In the genomic region with DNA sequence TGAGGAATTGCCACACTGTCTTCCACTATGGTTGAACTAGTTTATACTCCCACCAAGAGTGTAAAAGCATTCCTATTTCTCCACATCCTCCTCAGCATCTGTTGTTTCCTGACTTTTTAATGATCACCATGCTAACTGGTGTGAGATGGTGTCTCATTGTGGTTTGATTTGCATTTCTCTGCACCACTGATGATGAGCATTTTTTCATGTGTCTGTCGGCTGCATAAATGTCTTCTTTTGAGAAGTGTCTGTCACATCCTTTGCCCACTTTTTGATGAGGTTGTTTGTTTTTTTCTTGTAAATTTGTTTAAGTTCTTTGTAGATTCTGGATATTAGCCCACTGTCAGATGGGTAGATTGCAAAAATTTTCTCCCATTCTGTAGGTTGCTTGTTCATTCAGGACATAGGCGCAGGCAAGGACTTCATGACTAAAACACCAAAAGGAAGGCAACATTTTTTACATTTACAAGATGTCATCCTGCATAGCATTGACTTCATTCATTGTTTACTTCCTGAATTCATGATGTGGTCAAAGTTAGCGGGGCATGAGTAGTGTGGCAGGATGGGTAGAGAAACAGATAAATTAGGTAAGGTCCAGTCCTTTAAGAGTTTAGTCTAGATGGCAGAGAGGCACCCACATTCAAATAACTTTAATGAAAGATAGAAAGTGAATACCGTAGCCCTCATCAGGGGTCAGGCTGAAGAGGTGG, we compare ENCODE assay signal across 2 cellular contexts.
TF ChIP-seq lines count a peak whose summit lies in the region.

No MANE protein-coding gene starts in this region.

TF ChIP-seq in IMR-90, 13 proteins besides CTCF, POLR2A, EP300 and RAD21:
- TF ChIP-seq CHD1 (IDR thresholded peaks at IDR 0.05; ENCODE audit: low read depth, low read length) (no peak), MAFK (IDR thresholded peaks at IDR 0.05; ENCODE audit: low read depth, low read length) (no peak), CEBPB (IDR thresholded peaks at IDR 0.05; ENCODE audit: low read depth, low read length) (no peak), BHLHE40 (IDR thresholded peaks at IDR 0.05; ENCODE audit: low read depth, low read length) (no peak), MXI1 (IDR thresholded peaks at IDR 0.05; ENCODE audit: borderline replicate concordance, low read depth, low read length) (no peak), NFE2L2 (IDR thresholded peaks at IDR 0.05; ENCODE audit: low read depth, low read length) (no peak), MAZ (IDR thresholded peaks at IDR 0.05; ENCODE audit: borderline replicate concordance, low read depth, low read length) (no peak), FOS (IDR thresholded peaks at IDR 0.05; ENCODE audit: low read depth, low read length) (no peak), RFX5 (IDR thresholded peaks at IDR 0.05; ENCODE audit: low read depth, low read length) (no peak), RCOR1 (IDR thresholded peaks at IDR 0.05; ENCODE audit: insufficient replicate concordance, low read length) (no peak), SMC3 (IDR thresholded peaks at IDR 0.05; ENCODE audit: low read depth, low read length) (no peak)
- TF ChIP-seq, protein P1, sequence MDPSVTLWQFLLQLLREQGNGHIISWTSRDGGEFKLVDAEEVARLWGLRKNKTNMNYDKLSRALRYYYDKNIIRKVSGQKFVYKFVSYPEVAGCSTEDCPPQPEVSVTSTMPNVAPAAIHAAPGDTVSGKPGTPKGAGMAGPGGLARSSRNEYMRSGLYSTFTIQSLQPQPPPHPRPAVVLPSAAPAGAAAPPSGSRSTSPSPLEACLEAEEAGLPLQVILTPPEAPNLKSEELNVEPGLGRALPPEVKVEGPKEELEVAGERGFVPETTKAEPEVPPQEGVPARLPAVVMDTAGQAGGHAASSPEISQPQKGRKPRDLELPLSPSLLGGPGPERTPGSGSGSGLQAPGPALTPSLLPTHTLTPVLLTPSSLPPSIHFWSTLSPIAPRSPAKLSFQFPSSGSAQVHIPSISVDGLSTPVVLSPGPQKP (IDR thresholded peaks at IDR 0.05; ENCODE audit: borderline replicate concordance, low read depth, low read length), result no peak
- TF ChIP-seq, protein P2, sequence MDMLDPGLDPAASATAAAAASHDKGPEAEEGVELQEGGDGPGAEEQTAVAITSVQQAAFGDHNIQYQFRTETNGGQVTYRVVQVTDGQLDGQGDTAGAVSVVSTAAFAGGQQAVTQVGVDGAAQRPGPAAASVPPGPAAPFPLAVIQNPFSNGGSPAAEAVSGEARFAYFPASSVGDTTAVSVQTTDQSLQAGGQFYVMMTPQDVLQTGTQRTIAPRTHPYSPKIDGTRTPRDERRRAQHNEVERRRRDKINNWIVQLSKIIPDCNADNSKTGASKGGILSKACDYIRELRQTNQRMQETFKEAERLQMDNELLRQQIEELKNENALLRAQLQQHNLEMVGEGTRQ (IDR thresholded peaks at IDR 0.05; ENCODE audit: low read depth, low read length), result no peak

TF ChIP-seq in WTC11, 78 proteins besides CTCF, POLR2A, EP300 and RAD21:
- TF ChIP-seq, protein P3, sequence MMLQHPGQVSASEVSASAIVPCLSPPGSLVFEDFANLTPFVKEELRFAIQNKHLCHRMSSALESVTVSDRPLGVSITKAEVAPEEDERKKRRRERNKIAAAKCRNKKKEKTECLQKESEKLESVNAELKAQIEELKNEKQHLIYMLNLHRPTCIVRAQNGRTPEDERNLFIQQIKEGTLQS (CRISPR knock-in tag; conservative IDR thresholded peaks at IDR 0.05), result no peak
- TF ChIP-seq, protein P4, sequence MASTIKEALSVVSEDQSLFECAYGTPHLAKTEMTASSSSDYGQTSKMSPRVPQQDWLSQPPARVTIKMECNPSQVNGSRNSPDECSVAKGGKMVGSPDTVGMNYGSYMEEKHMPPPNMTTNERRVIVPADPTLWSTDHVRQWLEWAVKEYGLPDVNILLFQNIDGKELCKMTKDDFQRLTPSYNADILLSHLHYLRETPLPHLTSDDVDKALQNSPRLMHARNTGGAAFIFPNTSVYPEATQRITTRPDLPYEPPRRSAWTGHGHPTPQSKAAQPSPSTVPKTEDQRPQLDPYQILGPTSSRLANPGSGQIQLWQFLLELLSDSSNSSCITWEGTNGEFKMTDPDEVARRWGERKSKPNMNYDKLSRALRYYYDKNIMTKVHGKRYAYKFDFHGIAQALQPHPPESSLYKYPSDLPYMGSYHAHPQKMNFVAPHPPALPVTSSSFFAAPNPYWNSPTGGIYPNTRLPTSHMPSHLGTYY (CRISPR knock-in tag; IDR thresholded peaks at IDR 0.05), result no peak
- TF ChIP-seq ZNF121 (CRISPR knock-in tag; IDR thresholded peaks at IDR 0.05), result no peak
- TF ChIP-seq, protein P5, sequence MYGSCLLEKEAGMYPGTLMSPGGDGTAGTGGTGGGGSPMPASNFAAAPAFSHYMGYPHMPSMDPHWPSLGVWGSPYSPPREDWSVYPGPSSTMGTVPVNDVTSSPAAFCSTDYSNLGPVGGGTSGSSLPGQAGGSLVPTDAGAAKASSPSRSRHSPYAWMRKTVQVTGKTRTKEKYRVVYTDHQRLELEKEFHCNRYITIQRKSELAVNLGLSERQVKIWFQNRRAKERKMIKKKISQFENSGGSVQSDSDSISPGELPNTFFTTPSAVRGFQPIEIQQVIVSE (CRISPR knock-in tag; IDR thresholded peaks at IDR 0.05; ENCODE audit: borderline replicate concordance), result no peak
- TF ChIP-seq CBFB (CRISPR knock-in tag; IDR thresholded peaks at IDR 0.05; ENCODE audit: low read depth), result no peak
- TF ChIP-seq, protein P6, sequence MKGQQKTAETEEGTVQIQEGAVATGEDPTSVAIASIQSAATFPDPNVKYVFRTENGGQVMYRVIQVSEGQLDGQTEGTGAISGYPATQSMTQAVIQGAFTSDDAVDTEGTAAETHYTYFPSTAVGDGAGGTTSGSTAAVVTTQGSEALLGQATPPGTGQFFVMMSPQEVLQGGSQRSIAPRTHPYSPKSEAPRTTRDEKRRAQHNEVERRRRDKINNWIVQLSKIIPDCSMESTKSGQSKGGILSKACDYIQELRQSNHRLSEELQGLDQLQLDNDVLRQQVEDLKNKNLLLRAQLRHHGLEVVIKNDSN (CRISPR knock-in tag; IDR thresholded peaks at IDR 0.05), result no peak
- TF ChIP-seq, protein P7, sequence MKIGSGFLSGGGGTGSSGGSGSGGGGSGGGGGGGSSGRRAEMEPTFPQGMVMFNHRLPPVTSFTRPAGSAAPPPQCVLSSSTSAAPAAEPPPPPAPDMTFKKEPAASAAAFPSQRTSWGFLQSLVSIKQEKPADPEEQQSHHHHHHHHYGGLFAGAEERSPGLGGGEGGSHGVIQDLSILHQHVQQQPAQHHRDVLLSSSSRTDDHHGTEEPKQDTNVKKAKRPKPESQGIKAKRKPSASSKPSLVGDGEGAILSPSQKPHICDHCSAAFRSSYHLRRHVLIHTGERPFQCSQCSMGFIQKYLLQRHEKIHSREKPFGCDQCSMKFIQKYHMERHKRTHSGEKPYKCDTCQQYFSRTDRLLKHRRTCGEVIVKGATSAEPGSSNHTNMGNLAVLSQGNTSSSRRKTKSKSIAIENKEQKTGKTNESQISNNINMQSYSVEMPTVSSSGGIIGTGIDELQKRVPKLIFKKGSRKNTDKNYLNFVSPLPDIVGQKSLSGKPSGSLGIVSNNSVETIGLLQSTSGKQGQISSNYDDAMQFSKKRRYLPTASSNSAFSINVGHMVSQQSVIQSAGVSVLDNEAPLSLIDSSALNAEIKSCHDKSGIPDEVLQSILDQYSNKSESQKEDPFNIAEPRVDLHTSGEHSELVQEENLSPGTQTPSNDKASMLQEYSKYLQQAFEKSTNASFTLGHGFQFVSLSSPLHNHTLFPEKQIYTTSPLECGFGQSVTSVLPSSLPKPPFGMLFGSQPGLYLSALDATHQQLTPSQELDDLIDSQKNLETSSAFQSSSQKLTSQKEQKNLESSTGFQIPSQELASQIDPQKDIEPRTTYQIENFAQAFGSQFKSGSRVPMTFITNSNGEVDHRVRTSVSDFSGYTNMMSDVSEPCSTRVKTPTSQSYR (CRISPR knock-in tag; IDR thresholded peaks at IDR 0.05), result no peak
- TF ChIP-seq, protein P8, sequence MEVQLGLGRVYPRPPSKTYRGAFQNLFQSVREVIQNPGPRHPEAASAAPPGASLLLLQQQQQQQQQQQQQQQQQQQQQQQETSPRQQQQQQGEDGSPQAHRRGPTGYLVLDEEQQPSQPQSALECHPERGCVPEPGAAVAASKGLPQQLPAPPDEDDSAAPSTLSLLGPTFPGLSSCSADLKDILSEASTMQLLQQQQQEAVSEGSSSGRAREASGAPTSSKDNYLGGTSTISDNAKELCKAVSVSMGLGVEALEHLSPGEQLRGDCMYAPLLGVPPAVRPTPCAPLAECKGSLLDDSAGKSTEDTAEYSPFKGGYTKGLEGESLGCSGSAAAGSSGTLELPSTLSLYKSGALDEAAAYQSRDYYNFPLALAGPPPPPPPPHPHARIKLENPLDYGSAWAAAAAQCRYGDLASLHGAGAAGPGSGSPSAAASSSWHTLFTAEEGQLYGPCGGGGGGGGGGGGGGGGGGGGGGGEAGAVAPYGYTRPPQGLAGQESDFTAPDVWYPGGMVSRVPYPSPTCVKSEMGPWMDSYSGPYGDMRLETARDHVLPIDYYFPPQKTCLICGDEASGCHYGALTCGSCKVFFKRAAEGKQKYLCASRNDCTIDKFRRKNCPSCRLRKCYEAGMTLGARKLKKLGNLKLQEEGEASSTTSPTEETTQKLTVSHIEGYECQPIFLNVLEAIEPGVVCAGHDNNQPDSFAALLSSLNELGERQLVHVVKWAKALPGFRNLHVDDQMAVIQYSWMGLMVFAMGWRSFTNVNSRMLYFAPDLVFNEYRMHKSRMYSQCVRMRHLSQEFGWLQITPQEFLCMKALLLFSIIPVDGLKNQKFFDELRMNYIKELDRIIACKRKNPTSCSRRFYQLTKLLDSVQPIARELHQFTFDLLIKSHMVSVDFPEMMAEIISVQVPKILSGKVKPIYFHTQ (CRISPR knock-in tag; IDR thresholded peaks at IDR 0.05), result no peak
- no peak for TF ChIP-seq ZBTB21 (CRISPR knock-in tag; IDR thresholded peaks at IDR 0.05; ENCODE audit: borderline replicate concordance)
- no peak for TF ChIP-seq IRF2 (CRISPR knock-in tag; IDR thresholded peaks at IDR 0.05; ENCODE audit: borderline replicate concordance, low read depth)
- TF ChIP-seq, protein P9, sequence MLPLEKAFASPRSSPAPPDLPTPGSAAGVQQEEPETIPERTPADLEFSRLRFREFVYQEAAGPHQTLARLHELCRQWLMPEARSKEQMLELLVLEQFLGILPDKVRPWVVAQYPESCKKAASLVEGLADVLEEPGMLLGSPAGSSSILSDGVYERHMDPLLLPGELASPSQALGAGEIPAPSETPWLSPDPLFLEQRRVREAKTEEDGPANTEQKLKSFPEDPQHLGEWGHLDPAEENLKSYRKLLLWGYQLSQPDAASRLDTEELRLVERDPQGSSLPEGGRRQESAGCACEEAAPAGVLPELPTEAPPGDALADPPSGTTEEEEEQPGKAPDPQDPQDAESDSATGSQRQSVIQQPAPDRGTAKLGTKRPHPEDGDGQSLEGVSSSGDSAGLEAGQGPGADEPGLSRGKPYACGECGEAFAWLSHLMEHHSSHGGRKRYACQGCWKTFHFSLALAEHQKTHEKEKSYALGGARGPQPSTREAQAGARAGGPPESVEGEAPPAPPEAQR (CRISPR knock-in tag; IDR thresholded peaks at IDR 0.05), result no peak
- TF ChIP-seq GRHL2 (CRISPR knock-in tag; IDR thresholded peaks at IDR 0.05; ENCODE audit: insufficient replicate concordance, severe bottlenecking), result no peak
- TF ChIP-seq, protein P10, sequence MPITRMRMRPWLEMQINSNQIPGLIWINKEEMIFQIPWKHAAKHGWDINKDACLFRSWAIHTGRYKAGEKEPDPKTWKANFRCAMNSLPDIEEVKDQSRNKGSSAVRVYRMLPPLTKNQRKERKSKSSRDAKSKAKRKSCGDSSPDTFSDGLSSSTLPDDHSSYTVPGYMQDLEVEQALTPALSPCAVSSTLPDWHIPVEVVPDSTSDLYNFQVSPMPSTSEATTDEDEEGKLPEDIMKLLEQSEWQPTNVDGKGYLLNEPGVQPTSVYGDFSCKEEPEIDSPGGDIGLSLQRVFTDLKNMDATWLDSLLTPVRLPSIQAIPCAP (CRISPR knock-in tag; IDR thresholded peaks at IDR 0.05), result no peak
- TF ChIP-seq ESRRA (CRISPR knock-in tag; IDR thresholded peaks at IDR 0.05; ENCODE audit: borderline replicate concordance), result no peak
- TF ChIP-seq, protein P11, sequence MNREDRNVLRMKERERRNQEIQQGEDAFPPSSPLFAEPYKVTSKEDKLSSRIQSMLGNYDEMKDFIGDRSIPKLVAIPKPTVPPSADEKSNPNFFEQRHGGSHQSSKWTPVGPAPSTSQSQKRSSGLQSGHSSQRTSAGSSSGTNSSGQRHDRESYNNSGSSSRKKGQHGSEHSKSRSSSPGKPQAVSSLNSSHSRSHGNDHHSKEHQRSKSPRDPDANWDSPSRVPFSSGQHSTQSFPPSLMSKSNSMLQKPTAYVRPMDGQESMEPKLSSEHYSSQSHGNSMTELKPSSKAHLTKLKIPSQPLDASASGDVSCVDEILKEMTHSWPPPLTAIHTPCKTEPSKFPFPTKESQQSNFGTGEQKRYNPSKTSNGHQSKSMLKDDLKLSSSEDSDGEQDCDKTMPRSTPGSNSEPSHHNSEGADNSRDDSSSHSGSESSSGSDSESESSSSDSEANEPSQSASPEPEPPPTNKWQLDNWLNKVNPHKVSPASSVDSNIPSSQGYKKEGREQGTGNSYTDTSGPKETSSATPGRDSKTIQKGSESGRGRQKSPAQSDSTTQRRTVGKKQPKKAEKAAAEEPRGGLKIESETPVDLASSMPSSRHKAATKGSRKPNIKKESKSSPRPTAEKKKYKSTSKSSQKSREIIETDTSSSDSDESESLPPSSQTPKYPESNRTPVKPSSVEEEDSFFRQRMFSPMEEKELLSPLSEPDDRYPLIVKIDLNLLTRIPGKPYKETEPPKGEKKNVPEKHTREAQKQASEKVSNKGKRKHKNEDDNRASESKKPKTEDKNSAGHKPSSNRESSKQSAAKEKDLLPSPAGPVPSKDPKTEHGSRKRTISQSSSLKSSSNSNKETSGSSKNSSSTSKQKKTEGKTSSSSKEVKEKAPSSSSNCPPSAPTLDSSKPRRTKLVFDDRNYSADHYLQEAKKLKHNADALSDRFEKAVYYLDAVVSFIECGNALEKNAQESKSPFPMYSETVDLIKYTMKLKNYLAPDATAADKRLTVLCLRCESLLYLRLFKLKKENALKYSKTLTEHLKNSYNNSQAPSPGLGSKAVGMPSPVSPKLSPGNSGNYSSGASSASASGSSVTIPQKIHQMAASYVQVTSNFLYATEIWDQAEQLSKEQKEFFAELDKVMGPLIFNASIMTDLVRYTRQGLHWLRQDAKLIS (CRISPR knock-in tag; IDR thresholded peaks at IDR 0.05; ENCODE audit: borderline replicate concordance), result no peak
- TF ChIP-seq, protein P12, sequence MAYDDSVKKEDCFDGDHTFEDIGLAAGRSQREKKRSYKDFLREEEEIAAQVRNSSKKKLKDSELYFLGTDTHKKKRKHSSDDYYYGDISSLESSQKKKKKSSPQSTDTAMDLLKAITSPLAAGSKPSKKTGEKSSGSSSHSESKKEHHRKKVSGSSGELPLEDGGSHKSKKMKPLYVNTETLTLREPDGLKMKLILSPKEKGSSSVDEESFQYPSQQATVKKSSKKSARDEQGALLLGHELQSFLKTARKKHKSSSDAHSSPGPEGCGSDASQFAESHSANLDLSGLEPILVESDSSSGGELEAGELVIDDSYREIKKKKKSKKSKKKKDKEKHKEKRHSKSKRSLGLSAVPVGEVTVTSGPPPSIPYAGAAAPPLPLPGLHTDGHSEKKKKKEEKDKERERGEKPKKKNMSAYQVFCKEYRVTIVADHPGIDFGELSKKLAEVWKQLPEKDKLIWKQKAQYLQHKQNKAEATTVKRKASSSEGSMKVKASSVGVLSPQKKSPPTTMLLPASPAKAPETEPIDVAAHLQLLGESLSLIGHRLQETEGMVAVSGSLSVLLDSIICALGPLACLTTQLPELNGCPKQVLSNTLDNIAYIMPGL (CRISPR knock-in tag; IDR thresholded peaks at IDR 0.05), result no peak
- TF ChIP-seq ETV6 (CRISPR knock-in tag; IDR thresholded peaks at IDR 0.05), result no peak
- TF ChIP-seq ATF1 (CRISPR knock-in tag; IDR thresholded peaks at IDR 0.05), result no peak
- no peak for TF ChIP-seq TEAD1 (CRISPR knock-in tag; IDR thresholded peaks at IDR 0.05)
